Comparison of ENCODE assay signal across 12 cellular contexts in genomic region chr3:105598047-105598796, GRCh38.
DNase-seq lines count a peak whose midpoint lies in the region; ATAC-seq lines count a peak whose summit lies in the region.
"Had no signal": no experiment of that assay in that cellular context is flagged by ENCODE, and none has a peak within 500 bp of the region (broad histone marks: within the 10 kb centered on the region; RNA-seq: fewer than 3 reads in every experiment).

No MANE protein-coding gene starts in this region.

- H3K4me3 ChIP-seq in skeletal muscle satellite cell (ENCODE audit: low read length), result no peak overlapping the region
- H3K4me3 ChIP-seq: lung had no signal

- peak; percentile 48 for ATAC-seq in activated CD4-positive, alpha-beta T cell treated with anti-CD3 and anti-CD28 coated beads for 36 hours
- ATAC-seq in GM18861 (IDR thresholded peaks at IDR 0.05; ENCODE audit: unreplicated experiment), result no peak

- H3K27ac Mint-ChIP-seq in activated CD4-positive, alpha-beta T cell treated with anti-CD3 and anti-CD28 coated beads for 36 hours, result no peak overlapping the region
- H3K27ac Mint-ChIP-seq: activated CD4-positive, alpha-beta T cell treated with anti-CD3 and anti-CD28 coated beads, Interleukin-2, amount 10 ng/mL, durations not matched to agents 7 days and 5 days; IgD-negative memory B cell had no signal

- intact Hi-C loops in activated CD4-positive, alpha-beta T cell treated with anti-CD3 and anti-CD28 coated beads for 36 hours (cut with DNase I, micrococcal nuclease), result no loop called here
- intact Hi-C loops in head of caudate nucleus (cut with DNase I), result no loop called here

- H3K4me1 ChIP-seq in skeletal muscle satellite cell (ENCODE audit: control insufficient read depth, insufficient read depth, low read length), result peaks cover 40% of the 10 kb centered on the region

- H3K9me3 ChIP-seq in skeletal muscle satellite cell (replicated peaks; ENCODE audit: low read length), result no peaks in the 10 kb centered on the region

- peaks cover 6% of the 10 kb centered on the region for H3K4me1 Mint-ChIP-seq in activated CD4-positive, alpha-beta T cell treated with anti-CD3 and anti-CD28 coated beads for 36 hours
- H3K4me1 Mint-ChIP-seq: activated CD4-positive, alpha-beta T cell treated with anti-CD3 and anti-CD28 coated beads, Interleukin-2, amount 10 ng/mL, durations not matched to agents 7 days and 5 days; IgD-negative memory B cell had no signal

- H3K9me3 Mint-ChIP-seq in activated CD4-positive, alpha-beta T cell treated with anti-CD3 and anti-CD28 coated beads for 36 hours (ENCODE audit: low read depth), result no peaks in the 10 kb centered on the region

- POLR2A ChIA-PET in activated CD4-positive, alpha-beta T cell treated with anti-CD3 and anti-CD28 coated beads for 36 hours (lab: Charles Lee), result no interaction called here

- CTCF ChIA-PET in activated CD4-positive, alpha-beta T cell treated with anti-CD3 and anti-CD28 coated beads for 36 hours (lab: Charles Lee), result no interaction called here

- no peaks in the 10 kb centered on the region for H3K27me3 ChIP-seq in skeletal muscle satellite cell (ENCODE audit: control insufficient read depth, insufficient read depth, low read length)

- H3K36me3 ChIP-seq in skeletal muscle satellite cell (ENCODE audit: insufficient read depth, low read length), result no peaks in the 10 kb centered on the region

- no peak for DNase-seq in activated CD4-positive, alpha-beta T cell treated with anti-CD3 and anti-CD28 coated beads for 36 hours
- DNase-seq in activated CD4-positive, alpha-beta T cell treated with anti-CD3 and anti-CD28 coated beads, Interleukin-2, amount 50 U/mL, for 4 hours, result no peak
- peak; percentile 91 for DNase-seq in RPMI7951 (ENCODE audit: low read depth)
- peak; percentile 46 for DNase-seq in fibroblast of gingiva (ENCODE audit: low read depth)
- DNase-seq in globus pallidus (ENCODE audit: low spot score), result no peak
- DNase-seq in head of caudate nucleus, result no peak
- DNase-seq: activated CD4-positive, alpha-beta T cell treated with anti-CD3 and anti-CD28 coated beads, Interleukin-2, amount 10 ng/mL, durations not matched to agents 7 days and 5 days; Right ventricle myocardium superior had no signal

- H3K36me3 Mint-ChIP-seq in activated CD4-positive, alpha-beta T cell treated with anti-CD3 and anti-CD28 coated beads for 36 hours (ENCODE audit: low read depth), result no peaks in the 10 kb centered on the region
- H3K36me3 Mint-ChIP-seq: IgD-negative memory B cell had no signal

- H3K9ac ChIP-seq in skeletal muscle satellite cell (ENCODE audit: low read depth, low read length), result peak overlapping the region; percentile 39

- H3K4me2 ChIP-seq in skeletal muscle satellite cell (ENCODE audit: low read length), result peak overlapping the region; percentile 12

- H3K4me3 Mint-ChIP-seq in activated CD4-positive, alpha-beta T cell treated with anti-CD3 and anti-CD28 coated beads for 36 hours, result no peak overlapping the region
- H3K4me3 Mint-ChIP-seq: activated CD4-positive, alpha-beta T cell treated with anti-CD3 and anti-CD28 coated beads, Interleukin-2, amount 10 ng/mL, durations not matched to agents 7 days and 5 days; IgD-negative memory B cell had no signal

- no peaks in the 10 kb centered on the region for H3K27me3 Mint-ChIP-seq in activated CD4-positive, alpha-beta T cell treated with anti-CD3 and anti-CD28 coated beads for 36 hours
- H3K27me3 Mint-ChIP-seq: activated CD4-positive, alpha-beta T cell treated with anti-CD3 and anti-CD28 coated beads, Interleukin-2, amount 10 ng/mL, durations not matched to agents 7 days and 5 days; IgD-negative memory B cell had no signal

Comparison
In these comparisons a context has a peak if more than half of its experiments do, and no peak if none do; other contexts are left out.
1. DNase-seq: peak in RPMI7951 (single experiment) and fibroblast of gingiva (single experiment); none in activated CD4-positive, alpha-beta T cell treated with anti-CD3 and anti-CD28 coated beads for 36 hours (single experiment), activated CD4-positive, alpha-beta T cell treated with anti-CD3 and anti-CD28 coated beads, Interleukin-2, amount 50 U/mL, for 4 hours (0 of 2), globus pallidus (single experiment) and head of caudate nucleus (0 of 42).